9 cellular contexts compared by ENCODE assay signal in genomic region chr22:45978275-45978713, GRCh38. TPM values are rescaled to one million over a fixed set of nuclear protein-coding genes. Genes with fewer than 3 reads are reported as not detected.
DNase-seq lines count a peak whose midpoint lies in the region; TF ChIP-seq lines count a peak whose summit lies in the region.
"Had no signal": no experiment of that assay in that cellular context is flagged by ENCODE, and none has a peak within 500 bp of the region (broad histone marks: within the 10 kb centered on the region; RNA-seq: fewer than 3 reads in every experiment).

No MANE protein-coding gene starts in this region.

- H3K9me3 ChIP-seq in Loucy (ENCODE audit: insufficient read depth, low read depth, low read length): no peaks in the 10 kb centered on the region

- peaks cover 17% of the 10 kb centered on the region for H4K20me1 ChIP-seq in Loucy (ENCODE audit: insufficient read depth, low read length, poor library complexity, severe bottlenecking)

- no peaks in the 10 kb centered on the region for H3K9me2 ChIP-seq in Loucy (replicated peaks; ENCODE audit: low read depth, low read length)

- H3K9ac ChIP-seq in Loucy (ENCODE audit: low read depth, low read length, poor library complexity, severe bottlenecking): peak overlapping the region; percentile 72

- no peaks in the 10 kb centered on the region for H3K36me3 ChIP-seq in Loucy (ENCODE audit: insufficient read depth, low read length)

- H3K27ac Mint-ChIP-seq in osteocyte (ENCODE audit: unreplicated experiment): no peak overlapping the region
- H3K27ac Mint-ChIP-seq: HFFc6 had no signal

- H3K4me3 ChIP-seq in Loucy (ENCODE audit: low read length, poor library complexity, severe bottlenecking): peak overlapping the region; percentile 78
- peak overlapping the region in 56 of 59 donors; percentile 37 to 72 (median 61) for H3K4me3 ChIP-seq in dorsolateral prefrontal cortex

- peak overlapping the region; percentile 59 for H3K4me3 Mint-ChIP-seq in osteocyte (ENCODE audit: unreplicated experiment)

- peaks cover 25% of the 10 kb centered on the region for H3K27me3 Mint-ChIP-seq in osteocyte (ENCODE audit: unreplicated experiment)

- H3K36me3 Mint-ChIP-seq in osteocyte (ENCODE audit: unreplicated experiment): no peaks in the 10 kb centered on the region

- peaks cover 33% of the 10 kb centered on the region for H3K4me1 ChIP-seq in Loucy (ENCODE audit: insufficient read depth, low read length, poor library complexity, severe bottlenecking)

- TF ChIP-seq CTCF in C4-2B (conservative IDR thresholded peaks at IDR 0.05) (no peak), Loucy (conservative IDR thresholded peaks at IDR 0.05; ENCODE audit: low read length) (no peak), dorsolateral prefrontal cortex (IDR thresholded peaks at IDR 0.05 in 54 of 56, conservative IDR thresholded peaks at IDR 0.05 in 2 of 56; ENCODE audit: low read depth in 1 of 56, partially characterized antibody in 56 of 56) (peak in 1 of 56 donors; percentile 36), osteocyte (IDR thresholded peaks at IDR 0.05) (no peak)

- no peaks in the 10 kb centered on the region for H3K9me3 Mint-ChIP-seq in osteocyte (ENCODE audit: unreplicated experiment)
- H3K9me3 Mint-ChIP-seq: HFFc6 had no signal

- peaks cover 30% of the 10 kb centered on the region for H3K79me2 ChIP-seq in Loucy (ENCODE audit: insufficient read depth, low read length)

- H3K27me3 ChIP-seq in Loucy (ENCODE audit: insufficient read depth, low read length, poor library complexity, severe bottlenecking) (peaks cover 13% of the 10 kb centered on the region), dorsolateral prefrontal cortex (peaks cover 0 to 54% (median 43%) of the 10 kb centered on the region in 45 donors)

- peaks cover 16% of the 10 kb centered on the region for H3K4me1 Mint-ChIP-seq in osteocyte (ENCODE audit: unreplicated experiment)

- DNase-seq in dorsolateral prefrontal cortex: no peak
- DNase-seq in osteocyte (ENCODE audit: extremely low spot score, unreplicated experiment): no peak
- DNase-seq in T-helper 1 cell: no peak
- DNase-seq in kidney tubule cell (ENCODE audit: low spot score): no peak
- DNase-seq in effector CD4-positive, alpha-beta T cell: no peak
- DNase-seq in NCI-H345 (lab: John Stamatoyannopoulos, UW): no peak

- intact Hi-C loops in dorsolateral prefrontal cortex (cut with DNase I): no loop called here

- H3F3A ChIP-seq in Loucy (ENCODE audit: low read depth): no peaks in the 10 kb centered on the region

- peak overlapping the region; percentile 79 for H3K4me2 ChIP-seq in Loucy (ENCODE audit: low read depth, low read length, poor library complexity, severe bottlenecking)

- peak overlapping the region; percentile 42 for H3K27ac ChIP-seq in C4-2B
- H3K27ac ChIP-seq in dorsolateral prefrontal cortex: no peak overlapping the region

- H2AFZ ChIP-seq in Loucy (ENCODE audit: low read length): no peak overlapping the region

RNA-seq across cellular contexts. Expression of gene WNT7B, which starts 1.3 kb away (rescaled TPM):
- total RNA-seq in dorsolateral prefrontal cortex (10 to 100 TPM in 1 of 120 experiments, 1 to 10 TPM in 118, under 1 TPM in 1; 0.67 to 11.8 (median 2.7) TPM), osteocyte (2.3 and 2.7 TPM in 2 replicates)
